In the genomic region with DNA sequence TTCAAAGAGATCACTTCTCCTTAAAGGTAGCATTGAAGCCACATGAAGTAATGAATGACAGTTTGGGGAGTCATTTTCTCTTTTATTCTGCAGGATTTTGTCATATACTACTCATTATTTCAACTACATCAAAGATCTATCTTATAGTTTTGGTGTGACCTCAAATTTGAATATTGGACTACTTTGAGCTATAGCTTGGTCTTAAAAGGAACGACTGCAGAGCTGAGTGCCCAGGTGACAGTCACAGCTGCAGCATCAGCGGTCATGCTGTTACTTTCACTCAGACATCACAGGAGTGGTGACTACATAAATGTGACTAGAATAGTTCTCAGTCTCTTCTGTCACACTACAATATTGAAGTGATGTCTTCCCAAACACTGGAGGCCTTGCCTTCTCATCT, we compare ENCODE assay signal across 13 cellular contexts. TPM values are rescaled to one million over a fixed set of nuclear protein-coding genes. Genes with fewer than 3 reads are reported as not detected.
A peak's percentile ranks its signal among the peaks of the same experiment; 100 is the strongest.
DNase-seq lines count a peak whose midpoint lies in the region; ATAC-seq and TF ChIP-seq lines count a peak whose summit lies in the region.
"Had no signal": no experiment of that assay in that cellular context is flagged by ENCODE, and none has a peak within 500 bp of the region (broad histone marks: within the 10 kb centered on the region; RNA-seq: fewer than 3 reads in every experiment).

No MANE protein-coding gene starts in this region.

- TF ChIP-seq CTCF in activated CD8-positive, alpha-beta T cell treated with anti-CD3 and anti-CD28 coated beads for 36 hours (IDR thresholded peaks at IDR 0.05), result no peak

- H3K4me3 Mint-ChIP-seq in activated CD8-positive, alpha-beta T cell treated with anti-CD3 and anti-CD28 coated beads for 36 hours, result no peak overlapping the region
- H3K4me3 Mint-ChIP-seq in activated CD8-positive, alpha-beta T cell treated with anti-CD3 and anti-CD28 coated beads, Interleukin-2, amount 10 ng/mL, durations not matched to agents 7 days and 5 days, result no peak overlapping the region
- no peak overlapping the region for H3K4me3 Mint-ChIP-seq in stimulated activated memory B cell treated with anti-CD40 and anti-IgM and Interleukin-4, amounts not matched to agents 10 μg/mL and 1 μg/mL and 100 μg/mL, for 72 hours

- H3K4me1 Mint-ChIP-seq in activated CD8-positive, alpha-beta T cell treated with anti-CD3 and anti-CD28 coated beads for 36 hours (ENCODE audit: low read depth), result no peaks in the 10 kb centered on the region
- H3K4me1 Mint-ChIP-seq in activated CD8-positive, alpha-beta T cell treated with anti-CD3 and anti-CD28 coated beads, Interleukin-2, amount 10 ng/mL, durations not matched to agents 7 days and 5 days (ENCODE audit: low read depth), result no peaks in the 10 kb centered on the region
- peaks cover 9% of the 10 kb centered on the region for H3K4me1 Mint-ChIP-seq in stimulated activated memory B cell treated with anti-CD40 and anti-IgM and Interleukin-4, amounts not matched to agents 10 μg/mL and 1 μg/mL and 100 μg/mL, for 72 hours

- no peak overlapping the region for H3K4me2 ChIP-seq in mesendoderm (ENCODE audit: low read length)

- H2BK5ac ChIP-seq in mesendoderm (ENCODE audit: low read length), result no peak overlapping the region

- H3K23ac ChIP-seq in mesendoderm (ENCODE audit: low read length), result no peak overlapping the region

- H3K27ac Mint-ChIP-seq in activated CD8-positive, alpha-beta T cell treated with anti-CD3 and anti-CD28 coated beads for 36 hours, result no peak overlapping the region
- H3K27ac Mint-ChIP-seq in activated CD8-positive, alpha-beta T cell treated with anti-CD3 and anti-CD28 coated beads, Interleukin-2, amount 10 ng/mL, durations not matched to agents 7 days and 5 days, result no peak overlapping the region
- no peak overlapping the region for H3K27ac Mint-ChIP-seq in stimulated activated memory B cell treated with anti-CD40 and anti-IgM and Interleukin-4, amounts not matched to agents 10 μg/mL and 1 μg/mL and 100 μg/mL, for 72 hours

- no peak overlapping the region for H3K4me3 ChIP-seq in mesendoderm (ENCODE audit: low read length)

- no peaks in the 10 kb centered on the region for H3K79me1 ChIP-seq in mesendoderm (ENCODE audit: low read length)

- peaks cover 5% of the 10 kb centered on the region for H3K4me1 ChIP-seq in mesendoderm (ENCODE audit: control insufficient read depth, low read depth, low read length)

- no peak overlapping the region for H3K4ac ChIP-seq in mesendoderm (ENCODE audit: low read depth, low read length)

- peak; percentile 58 for ATAC-seq in activated CD8-positive, alpha-beta T cell treated with anti-CD3 and anti-CD28 coated beads for 36 hours
- no peak for ATAC-seq in activated CD8-positive, alpha-beta T cell treated with anti-CD3 and anti-CD28 coated beads, Interleukin-2, amount 10 ng/mL, durations not matched to agents 7 days and 5 days
- peak; percentile 99 for ATAC-seq in GM21576 (IDR thresholded peaks at IDR 0.05; ENCODE audit: unreplicated experiment)
- ATAC-seq in HG03139 (IDR thresholded peaks at IDR 0.05; ENCODE audit: unreplicated experiment), result peak; percentile 98
- peak; percentile 69 for ATAC-seq in stimulated activated memory B cell treated with anti-CD40 and anti-IgM and Interleukin-4, amounts not matched to agents 10 μg/mL and 1 μg/mL and 100 μg/mL, for 72 hours

- no peak overlapping the region for H3K9ac ChIP-seq in mesendoderm (ENCODE audit: low read length)

- no peak overlapping the region for H4K8ac ChIP-seq in mesendoderm (ENCODE audit: low read depth, low read length)

- H3K27me3 ChIP-seq in mesendoderm (ENCODE audit: insufficient read depth, low read length, poor library complexity), result no peaks in the 10 kb centered on the region

- no peak overlapping the region for H2BK120ac ChIP-seq in mesendoderm (ENCODE audit: low read depth, low read length)

- CTCF ChIA-PET in activated CD8-positive, alpha-beta T cell treated with anti-CD3 and anti-CD28 coated beads for 36 hours (lab: Charles Lee), result no interaction called here
- CTCF ChIA-PET in activated CD8-positive, alpha-beta T cell treated with anti-CD3 and anti-CD28 coated beads, Interleukin-2, amount 10 ng/mL, durations not matched to agents 7 days and 5 days (lab: Charles Lee), result no interaction called here

- no peaks in the 10 kb centered on the region for H3K9me3 Mint-ChIP-seq in activated CD8-positive, alpha-beta T cell treated with anti-CD3 and anti-CD28 coated beads for 36 hours
- no peaks in the 10 kb centered on the region for H3K9me3 Mint-ChIP-seq in activated CD8-positive, alpha-beta T cell treated with anti-CD3 and anti-CD28 coated beads, Interleukin-2, amount 10 ng/mL, durations not matched to agents 7 days and 5 days (ENCODE audit: insufficient read depth)
- H3K9me3 Mint-ChIP-seq in stimulated activated memory B cell treated with anti-CD40 and anti-IgM and Interleukin-4, amounts not matched to agents 10 μg/mL and 1 μg/mL and 100 μg/mL, for 72 hours, result no peaks in the 10 kb centered on the region

- peaks cover 20% of the 10 kb centered on the region for H3K27me3 Mint-ChIP-seq in activated CD8-positive, alpha-beta T cell treated with anti-CD3 and anti-CD28 coated beads for 36 hours
- H3K27me3 Mint-ChIP-seq in activated CD8-positive, alpha-beta T cell treated with anti-CD3 and anti-CD28 coated beads, Interleukin-2, amount 10 ng/mL, durations not matched to agents 7 days and 5 days (ENCODE audit: low read depth), result peaks cover 14% of the 10 kb centered on the region
- peaks cover 21% of the 10 kb centered on the region for H3K27me3 Mint-ChIP-seq in stimulated activated memory B cell treated with anti-CD40 and anti-IgM and Interleukin-4, amounts not matched to agents 10 μg/mL and 1 μg/mL and 100 μg/mL, for 72 hours

- H3K79me2 ChIP-seq in mesendoderm (ENCODE audit: control insufficient read depth, insufficient read depth, low read length), result no peaks in the 10 kb centered on the region

- no peaks in the 10 kb centered on the region for H3K36me3 Mint-ChIP-seq in activated CD8-positive, alpha-beta T cell treated with anti-CD3 and anti-CD28 coated beads for 36 hours (ENCODE audit: low read depth)
- H3K36me3 Mint-ChIP-seq in activated CD8-positive, alpha-beta T cell treated with anti-CD3 and anti-CD28 coated beads, Interleukin-2, amount 10 ng/mL, durations not matched to agents 7 days and 5 days (ENCODE audit: low read depth), result no peaks in the 10 kb centered on the region
- H3K36me3 Mint-ChIP-seq in stimulated activated memory B cell treated with anti-CD40 and anti-IgM and Interleukin-4, amounts not matched to agents 10 μg/mL and 1 μg/mL and 100 μg/mL, for 72 hours, result no peaks in the 10 kb centered on the region

- no peak overlapping the region for H3K27ac ChIP-seq in mesendoderm (ENCODE audit: low read depth, low read length)

- no peak overlapping the region for H2AK5ac ChIP-seq in mesendoderm (ENCODE audit: low read length)

- no peak for DNase-seq in activated CD8-positive, alpha-beta T cell treated with anti-CD3 and anti-CD28 coated beads for 36 hours
- DNase-seq in activated CD8-positive, alpha-beta T cell treated with anti-CD3 and anti-CD28 coated beads, Interleukin-2, amount 10 ng/mL, durations not matched to agents 7 days and 5 days, result no peak
- no peak for DNase-seq in NCI-H446 treated with DMSO at 0.1 percent for 48 hours (lab: John Stamatoyannopoulos, UW)
- no peak for DNase-seq in mesendoderm
- no peak for DNase-seq in NCI-H524 treated with DMSO at 0.1 percent for 48 hours (lab: John Stamatoyannopoulos, UW)
- DNase-seq: activated CD4-positive, alpha-beta T cell treated with anti-CD3 and anti-CD28 coated beads for 48 hours; amygdala; NCI-H1930; RPMI8226 had no signal

- intact Hi-C loops in activated CD8-positive, alpha-beta T cell treated with anti-CD3 and anti-CD28 coated beads for 36 hours (cut with micrococcal nuclease), result no loop called here

- no peak overlapping the region for H2BK15ac ChIP-seq in mesendoderm (replicated peaks; ENCODE audit: low read depth)

- H3K18ac ChIP-seq in mesendoderm (ENCODE audit: low read length), result no peak overlapping the region

- no peak overlapping the region for H3K56ac ChIP-seq in mesendoderm (ENCODE audit: low read length)

- POLR2A ChIA-PET in activated CD8-positive, alpha-beta T cell treated with anti-CD3 and anti-CD28 coated beads for 36 hours (lab: Charles Lee), result no interaction called here
- POLR2A ChIA-PET in activated CD8-positive, alpha-beta T cell treated with anti-CD3 and anti-CD28 coated beads, Interleukin-2, amount 10 ng/mL, durations not matched to agents 7 days and 5 days (lab: Charles Lee), result interaction anchor here (1.7 kb wide), 1 partner anchor 10 kb away, joined by 3 read pairs; no protein-coding TSS in a partner anchor

- no CpG with 5 or more reads among the region's 2 CpGs for WGBS in mesendoderm (ENCODE audit: extremely low coverage, insufficient coverage, low lambda C conversion rate)

- no peak overlapping the region for H4K5ac ChIP-seq in mesendoderm (ENCODE audit: low read length)

- no peaks in the 10 kb centered on the region for H3K36me3 ChIP-seq in mesendoderm (ENCODE audit: control insufficient read depth, insufficient read depth, low read length)

RNA-seq across cellular contexts. Expression of a gene that starts 10.7 kb away (rescaled TPM):
- total RNA-seq in activated CD8-positive, alpha-beta T cell treated with anti-CD3 and anti-CD28 coated beads for 36 hours, result 100 to 1,000 TPM; 153 to 155 TPM
- 100 to 1,000 TPM; 178 to 200 TPM for total RNA-seq in activated CD8-positive, alpha-beta T cell treated with anti-CD3 and anti-CD28 coated beads, Interleukin-2, amount 10 ng/mL, durations not matched to agents 7 days and 5 days
- 71.5 TPM for polyA plus RNA-seq in mesendoderm (2013, experiment 1 of 2)
- polyA plus RNA-seq in mesendoderm (2013, experiment 2 of 2), result 69.3 TPM

RNA-seq across cellular contexts. Expression of a gene that starts 40.0 kb away (rescaled TPM):
- not detected for total RNA-seq in activated CD8-positive, alpha-beta T cell treated with anti-CD3 and anti-CD28 coated beads for 36 hours
- not detected for total RNA-seq in activated CD8-positive, alpha-beta T cell treated with anti-CD3 and anti-CD28 coated beads, Interleukin-2, amount 10 ng/mL, durations not matched to agents 7 days and 5 days
- polyA plus RNA-seq in mesendoderm (2013, experiment 1 of 2), result 2.3 TPM
- polyA plus RNA-seq in mesendoderm (2013, experiment 2 of 2), result 2.3 TPM
- polyA plus RNA-seq: neural cell had no signal
